Comparison of ENCODE assay signal across 1 cellular context in genomic region chr17:55814377-55814776, GRCh38.
TF ChIP-seq lines count a peak whose summit lies in the region.

No MANE protein-coding gene starts in this region.

TF ChIP-seq in SK-N-SH treated with all-trans-retinoic acid at 6 μM for 48 hours, 23 proteins besides CTCF, POLR2A, EP300 and RAD21 (continued from another document):
- TF ChIP-seq, protein P1, sequence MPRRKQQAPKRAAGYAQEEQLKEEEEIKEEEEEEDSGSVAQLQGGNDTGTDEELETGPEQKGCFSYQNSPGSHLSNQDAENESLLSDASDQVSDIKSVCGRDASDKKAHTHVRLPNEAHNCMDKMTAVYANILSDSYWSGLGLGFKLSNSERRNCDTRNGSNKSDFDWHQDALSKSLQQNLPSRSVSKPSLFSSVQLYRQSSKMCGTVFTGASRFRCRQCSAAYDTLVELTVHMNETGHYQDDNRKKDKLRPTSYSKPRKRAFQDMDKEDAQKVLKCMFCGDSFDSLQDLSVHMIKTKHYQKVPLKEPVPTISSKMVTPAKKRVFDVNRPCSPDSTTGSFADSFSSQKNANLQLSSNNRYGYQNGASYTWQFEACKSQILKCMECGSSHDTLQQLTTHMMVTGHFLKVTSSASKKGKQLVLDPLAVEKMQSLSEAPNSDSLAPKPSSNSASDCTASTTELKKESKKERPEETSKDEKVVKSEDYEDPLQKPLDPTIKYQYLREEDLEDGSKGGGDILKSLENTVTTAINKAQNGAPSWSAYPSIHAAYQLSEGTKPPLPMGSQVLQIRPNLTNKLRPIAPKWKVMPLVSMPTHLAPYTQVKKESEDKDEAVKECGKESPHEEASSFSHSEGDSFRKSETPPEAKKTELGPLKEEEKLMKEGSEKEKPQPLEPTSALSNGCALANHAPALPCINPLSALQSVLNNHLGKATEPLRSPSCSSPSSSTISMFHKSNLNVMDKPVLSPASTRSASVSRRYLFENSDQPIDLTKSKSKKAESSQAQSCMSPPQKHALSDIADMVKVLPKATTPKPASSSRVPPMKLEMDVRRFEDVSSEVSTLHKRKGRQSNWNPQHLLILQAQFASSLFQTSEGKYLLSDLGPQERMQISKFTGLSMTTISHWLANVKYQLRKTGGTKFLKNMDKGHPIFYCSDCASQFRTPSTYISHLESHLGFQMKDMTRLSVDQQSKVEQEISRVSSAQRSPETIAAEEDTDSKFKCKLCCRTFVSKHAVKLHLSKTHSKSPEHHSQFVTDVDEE (CRISPR knock-in tag; IDR thresholded peaks at IDR 0.05), result no peak
- TF ChIP-seq ZFP3 (CRISPR knock-in tag; IDR thresholded peaks at IDR 0.05) (no peak), RARB (CRISPR knock-in tag; IDR thresholded peaks at IDR 0.05) (no peak), ZNF565 (CRISPR knock-in tag; conservative IDR thresholded peaks at IDR 0.05; ENCODE audit: low read depth) (no peak), OSR1 (CRISPR knock-in tag; IDR thresholded peaks at IDR 0.05) (no peak)
